ENCODE assay signal across 8 cellular contexts in genomic region chr11:11841121-11841604, GRCh38. TPM values are rescaled to one million over a fixed set of nuclear protein-coding genes. Genes with fewer than 3 reads are reported as not detected.
DNase-seq lines count a peak whose midpoint lies in the region; ATAC-seq and TF ChIP-seq lines count a peak whose summit lies in the region.

No MANE protein-coding gene starts in this region.

- TF ChIP-seq CTCF in HFF-Myc (IDR thresholded peaks at IDR 0.05; ENCODE audit: low read depth, low read length, missing control alignments) = no peak
- TF ChIP-seq CTCF in MCF 10A (IDR thresholded peaks at IDR 0.05; ENCODE audit: unreplicated experiment) = no peak
- no peak for TF ChIP-seq CTCF in chondrocyte (IDR thresholded peaks at IDR 0.05)

- peaks cover 22% of the 10 kb centered on the region for H3K4me1 Mint-ChIP-seq in activated CD4-positive, alpha-beta T cell treated with anti-CD3 and anti-CD28 coated beads, Interleukin-2, amount 10 ng/mL, durations not matched to agents 24 days and 14 days
- H3K4me1 Mint-ChIP-seq in MCF 10A (ENCODE audit: insufficient read depth, unreplicated experiment) = no peaks in the 10 kb centered on the region
- H3K4me1 Mint-ChIP-seq in chondrocyte (ENCODE audit: low read depth) = peaks cover 3% of the 10 kb centered on the region

- BruUV-seq in MCF 10A (replicated peaks; lab: Mats Ljungman, UMichigan) = no TSS peak

- H3K27ac Mint-ChIP-seq in activated CD4-positive, alpha-beta T cell treated with anti-CD3 and anti-CD28 coated beads, Interleukin-2, amount 10 ng/mL, durations not matched to agents 24 days and 14 days = no peak overlapping the region
- H3K27ac Mint-ChIP-seq in MCF 10A (ENCODE audit: low read depth, unreplicated experiment) (no peak overlapping the region), chondrocyte (ENCODE audit: unreplicated experiment) (no peak overlapping the region)

- POLR2A ChIA-PET in MCF 10A (lab: Yijun Ruan, JAX) = interaction anchor here (0.6 to 4.6 kb wide), 24 partner anchors 8 to 1032 kb away, joined by 3 to 54 read pairs (median 5); partner anchors contain the start of gene ZBED5

- intact Hi-C loops in activated CD4-positive, alpha-beta T cell treated with anti-CD3 and anti-CD28 coated beads, Interleukin-2, amount 10 ng/mL, durations not matched to agents 24 days and 14 days (cut with micrococcal nuclease) = loop anchor here (1.0 to 10.0 kb wide), 6 partner anchors 8 to 1534 kb away; partner anchors contain the start of genes ADM, GALNT18 and ZBED5
- intact Hi-C loops in MCF 10A (cut with micrococcal nuclease) = loop anchor here (5.0 kb wide), 1 partner anchor 201 kb away; no protein-coding TSS in a partner anchor

- peaks cover 3% of the 10 kb centered on the region for H3K36me3 Mint-ChIP-seq in activated CD4-positive, alpha-beta T cell treated with anti-CD3 and anti-CD28 coated beads, Interleukin-2, amount 10 ng/mL, durations not matched to agents 24 days and 14 days (ENCODE audit: low read depth)
- H3K36me3 Mint-ChIP-seq in MCF 10A (ENCODE audit: insufficient read depth, unreplicated experiment) (no peaks in the 10 kb centered on the region), chondrocyte (ENCODE audit: low read depth) (no peaks in the 10 kb centered on the region)

- CTCF ChIA-PET in MCF 10A (lab: Yijun Ruan, JAX) = interaction anchor here (0.5 to 1.8 kb wide), 5 partner anchors 8 to 659 kb away, joined by 3 to 9 read pairs (median 4); no protein-coding TSS in a partner anchor

- no peak overlapping the region for H3K4me3 Mint-ChIP-seq in activated CD4-positive, alpha-beta T cell treated with anti-CD3 and anti-CD28 coated beads, Interleukin-2, amount 10 ng/mL, durations not matched to agents 24 days and 14 days
- no peak overlapping the region for H3K4me3 Mint-ChIP-seq in MCF 10A (ENCODE audit: unreplicated experiment)
- H3K4me3 Mint-ChIP-seq in chondrocyte (ENCODE audit: unreplicated experiment) = no peak overlapping the region

- peaks cover 21% of the 10 kb centered on the region for H3K27me3 Mint-ChIP-seq in activated CD4-positive, alpha-beta T cell treated with anti-CD3 and anti-CD28 coated beads, Interleukin-2, amount 10 ng/mL, durations not matched to agents 24 days and 14 days
- H3K27me3 Mint-ChIP-seq in MCF 10A (ENCODE audit: insufficient read depth, unreplicated experiment) (no peaks in the 10 kb centered on the region), chondrocyte (ENCODE audit: low read depth) (no peaks in the 10 kb centered on the region)

- peak overlapping the region; percentile 83 for H3K4me3 ChIP-seq in HFF-Myc (replicated peaks; ENCODE audit: low read depth, low read length)

- DNase-seq in activated CD4-positive, alpha-beta T cell treated with anti-CD3 and anti-CD28 coated beads for 48 hours = peak; percentile 31
- DNase-seq in activated CD4-positive, alpha-beta T cell treated with anti-CD3 and anti-CD28 coated beads, Interleukin-2, amount 10 ng/mL, durations not matched to agents 24 days and 14 days = no peak
- DNase-seq in HFF-Myc (ENCODE audit: extremely low read depth, low read depth) = no peak
- DNase-seq in NCI-H2196 (lab: John Stamatoyannopoulos, UW; ENCODE audit: unreplicated experiment) = peak; percentile 76
- peak; percentile 41 for DNase-seq in MCF 10A (ENCODE audit: unreplicated experiment)
- DNase-seq in iris pigment epithelial cell (ENCODE audit: low read depth) = peak; percentile 34
- no peak for DNase-seq in stimulated activated naive CD8-positive, alpha-beta T cell treated with anti-CD3 and anti-CD28 coated beads, Interleukin-15, Interleukin-2, amounts not matched to agents 100 U/mL and 50 U/mL, for 24 hours
- DNase-seq in chondrocyte (ENCODE audit: low spot score) = no peak

- peak; percentile 15 for ATAC-seq in stimulated activated naive CD8-positive, alpha-beta T cell treated with anti-CD3 and anti-CD28 coated beads, Interleukin-15, Interleukin-2, amounts not matched to agents 100 U/mL and 50 U/mL, for 24 hours

- peaks cover 4% of the 10 kb centered on the region for H3K9me3 Mint-ChIP-seq in activated CD4-positive, alpha-beta T cell treated with anti-CD3 and anti-CD28 coated beads, Interleukin-2, amount 10 ng/mL, durations not matched to agents 24 days and 14 days
- H3K9me3 Mint-ChIP-seq in MCF 10A (ENCODE audit: unreplicated experiment) (no peaks in the 10 kb centered on the region), chondrocyte (ENCODE audit: low read depth) (peaks cover 4% of the 10 kb centered on the region)

RNA-seq across cellular contexts. Expression of gene USP47, which starts 0.6 kb away (rescaled TPM):
- 51.9 and 54.0 TPM in 2 replicates for total RNA-seq in activated CD4-positive, alpha-beta T cell treated with anti-CD3 and anti-CD28 coated beads, Interleukin-2, amount 10 ng/mL, durations not matched to agents 24 days and 14 days
- total RNA-seq in MCF 10A (2022) (41.6 and 46.1 TPM in 2 replicates), chondrocyte (44.4 to 54.8 TPM (median 47.8 TPM) in 3 replicates)

Comparison
In these comparisons a context has a peak if more than half of its experiments do, and no peak if none do; other contexts are left out.
1. DNase-seq: peak in activated CD4-positive, alpha-beta T cell treated with anti-CD3 and anti-CD28 coated beads for 48 hours (single experiment), NCI-H2196 (single experiment), MCF 10A (single experiment) and iris pigment epithelial cell (single experiment); none in activated CD4-positive, alpha-beta T cell treated with anti-CD3 and anti-CD28 coated beads, Interleukin-2, amount 10 ng/mL, durations not matched to agents 24 days and 14 days (single experiment), HFF-Myc (single experiment), stimulated activated naive CD8-positive, alpha-beta T cell treated with anti-CD3 and anti-CD28 coated beads, Interleukin-15, Interleukin-2, amounts not matched to agents 100 U/mL and 50 U/mL, for 24 hours (single experiment) and chondrocyte (single experiment).